9 cellular contexts compared by ENCODE assay signal in genomic region chr2:46749042-46749461, GRCh38. TPM values are rescaled to one million over a fixed set of nuclear protein-coding genes. Genes with fewer than 3 reads are reported as not detected.
A peak's percentile ranks its signal among the peaks of the same experiment; 100 is the strongest.
DNase-seq lines count a peak whose midpoint lies in the region; FAIRE-seq and TF ChIP-seq lines count a peak whose summit lies in the region.
"Had no signal": no experiment of that assay in that cellular context is flagged by ENCODE, and none has a peak within 500 bp of the region (broad histone marks: within the 10 kb centered on the region; RNA-seq: fewer than 3 reads in every experiment).

No MANE protein-coding gene starts in this region.

- H3K4me3 ChIP-seq in AG09309 (ENCODE audit: control insufficient read depth, low read depth, low read length): no peak overlapping the region
- H3K4me3 ChIP-seq in brain microvascular endothelial cell (ENCODE audit: low read depth, low read length): no peak overlapping the region
- no peak overlapping the region for H3K4me3 ChIP-seq in SJCRH30
- H3K4me3 ChIP-seq in WERI-Rb-1 (ENCODE audit: low read depth, low read length): no peak overlapping the region
- H3K4me3 ChIP-seq: lung had no signal

- no peaks in the 10 kb centered on the region for H3K4me1 ChIP-seq in SJCRH30

- FAIRE-seq in HTR-8/SVneo (lab: Jason Lieb, UNC) (peak; percentile 88), GM19239 (lab: Jason Lieb, UNC) (no peak)

- H3K27ac ChIP-seq in brain microvascular endothelial cell: peak overlapping the region; percentile 82
- H3K27ac ChIP-seq in SJCRH30: no peak overlapping the region
- no peak overlapping the region for H3K27ac ChIP-seq in WERI-Rb-1

- in situ Hi-C loops in brain microvascular endothelial cell (cut with HindIII; ENCODE audit: low pct_ligation_motif_present, low sequenced_read_pairs): no loop called here

- H3K36me3 ChIP-seq in brain microvascular endothelial cell (replicated peaks) (no peaks in the 10 kb centered on the region), SJCRH30 (no peaks in the 10 kb centered on the region), WERI-Rb-1 (no peaks in the 10 kb centered on the region)

- DNase-seq in AG09309 (ENCODE audit: low read depth) (peak; percentile 25), HTR-8/SVneo (ENCODE audit: insufficient read length, low spot score) (peak; percentile 39), brain microvascular endothelial cell (peak; percentile 74), left kidney (ENCODE audit: low read depth, low spot score) (peak; percentile 6), GM19239 (ENCODE audit: insufficient read length, low spot score) (no peak), SJCRH30 (no peak), WERI-Rb-1 (no peak), activated gamma-delta T cell treated with Interleukin-2 at 50 U/mL for 16 hours (no peak)

- H3K27me3 ChIP-seq in brain microvascular endothelial cell (replicated peaks): no peaks in the 10 kb centered on the region
- H3K27me3 ChIP-seq in SJCRH30: no peaks in the 10 kb centered on the region
- H3K27me3 ChIP-seq in WERI-Rb-1 (ENCODE audit: insufficient read depth, low read depth, severe bottlenecking): no peaks in the 10 kb centered on the region

- TF ChIP-seq CTCF in AG09309 (IDR thresholded peaks at IDR 0.05; ENCODE audit: control insufficient read depth, insufficient read depth, low read depth, low read length, missing control alignments): no peak
- TF ChIP-seq CTCF in brain microvascular endothelial cell (IDR thresholded peaks at IDR 0.05; ENCODE audit: low read depth, low read length, missing control alignments): no peak
- no peak for TF ChIP-seq CTCF in WERI-Rb-1 (IDR thresholded peaks at IDR 0.05; ENCODE audit: low read depth, low read length)

- H3K9me3 ChIP-seq in SJCRH30 (replicated peaks): no peaks in the 10 kb centered on the region
- H3K9me3 ChIP-seq in WERI-Rb-1 (ENCODE audit: severe bottlenecking): no peaks in the 10 kb centered on the region

RNA-seq across cellular contexts. Expression of gene SOCS5, which starts 50.0 kb away (rescaled TPM):
- total RNA-seq in SJCRH30 (2014; rRNA removed; shearing (Covaris generic)): 24.2 and 25.1 TPM in 2 replicates

Comparison
In these comparisons a context has a peak if more than half of its experiments do, and no peak if none do; other contexts are left out.
1. DNase-seq: peak in AG09309 (single experiment), HTR-8/SVneo (single experiment), brain microvascular endothelial cell (single experiment) and left kidney (single experiment); none in GM19239 (single experiment), SJCRH30 (0 of 2), WERI-Rb-1 (single experiment) and activated gamma-delta T cell treated with Interleukin-2 at 50 U/mL for 16 hours (single experiment).